In the genomic region with DNA sequence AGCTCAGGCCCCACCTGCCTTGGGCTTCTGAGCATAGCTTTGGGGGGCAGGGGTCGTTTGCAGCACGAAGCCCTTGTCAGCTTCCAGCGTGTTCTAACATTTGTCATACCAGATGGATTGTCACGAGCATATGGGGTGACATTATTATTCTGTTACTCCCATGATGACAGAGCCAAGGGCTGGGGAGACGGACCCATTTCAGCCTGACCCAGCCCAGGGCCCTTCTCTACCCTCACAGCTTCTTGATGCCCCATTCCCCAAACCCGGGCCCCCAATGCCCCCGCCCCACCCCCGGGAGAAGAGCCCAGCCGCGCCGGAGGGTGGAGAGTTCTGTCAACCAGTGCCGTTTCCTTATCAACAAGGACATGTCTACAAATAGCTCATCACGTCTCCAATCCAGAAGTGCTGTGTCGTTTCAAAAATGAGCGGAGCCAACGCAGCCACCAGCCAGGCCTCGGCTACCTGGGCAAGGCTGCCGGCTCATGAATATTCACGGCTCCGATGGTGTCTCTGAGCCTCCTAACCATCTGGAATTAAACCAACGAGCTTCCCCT, we compare ENCODE assay signal across 18 cellular contexts. TPM values are rescaled to one million over a fixed set of nuclear protein-coding genes. Genes with fewer than 3 reads are reported as not detected.
DNase-seq lines count a peak whose midpoint lies in the region; ATAC-seq and TF ChIP-seq lines count a peak whose summit lies in the region.
"Had no signal": no experiment of that assay in that cellular context is flagged by ENCODE, and none has a peak within 500 bp of the region (broad histone marks: within the 10 kb centered on the region; RNA-seq: fewer than 3 reads in every experiment).

No MANE protein-coding gene starts in this region.

- H3K79me1 ChIP-seq in H9 (ENCODE audit: insufficient read depth, low read depth, low read length, poor library complexity, severe bottlenecking): no peaks in the 10 kb centered on the region
- H3K79me1 ChIP-seq in neuronal stem cell (ENCODE audit: low read depth, low read length): peaks cover 2% of the 10 kb centered on the region

- H3T11ph ChIP-seq in H9 (ENCODE audit: low read length): no peak overlapping the region

- POLR2A ChIA-PET in RWPE1 (lab: Yijun Ruan, JAX; ENCODE audit: low non-redundant PET): interaction anchor here (0.6 kb wide), 1 partner anchor 372 kb away, joined by 4 read pairs; no protein-coding TSS in a partner anchor

- H3K27me3 Mint-ChIP-seq in H9 (ENCODE audit: low read depth): peaks cover 3% of the 10 kb centered on the region; the same call in 1 of the 2 replicates

- no peak overlapping the region for H3K56ac ChIP-seq in H9 (ENCODE audit: insufficient read length, low read depth, low read length)

- H3K27ac ChIP-seq in H9 (ENCODE audit: insufficient read length, low read depth, low read length): no peak overlapping the region
- peak overlapping the region; percentile 19 for H3K27ac ChIP-seq in cingulate gyrus (ENCODE audit: low read depth, low read length)
- no peak overlapping the region for H3K27ac ChIP-seq in neuronal stem cell (replicated peaks; ENCODE audit: low read length)
- no peak overlapping the region for H3K27ac ChIP-seq in RWPE1
- H3K27ac ChIP-seq: C4-2B, SK-N-MC had no signal

- no peak overlapping the region for H4K91ac ChIP-seq in H9 (ENCODE audit: insufficient read length, low read depth, low read length)
- no peak overlapping the region for H4K91ac ChIP-seq in neuronal stem cell (ENCODE audit: low read depth, low read length, poor library complexity)

- H2BK15ac ChIP-seq in H9 (ENCODE audit: low read depth, low read length): no peak overlapping the region
- H2BK15ac ChIP-seq in neuronal stem cell (ENCODE audit: low read length): peak overlapping the region; percentile 75

- H4K5ac ChIP-seq in H9 (ENCODE audit: insufficient read length, low read depth, low read length): no peak overlapping the region

- H2AFZ ChIP-seq in H9 (ENCODE audit: low read length) (no peak overlapping the region), neuronal stem cell (ENCODE audit: low read length) (no peak overlapping the region)

- H3K18ac ChIP-seq in H9 (ENCODE audit: insufficient read length, low read depth, low read length) (no peak overlapping the region), neuronal stem cell (ENCODE audit: low read length) (peak overlapping the region; percentile 35)

- WGBS in H9 (ENCODE audit: extremely low coverage, insufficient read length, low lambda C conversion rate): no CpG with 5 or more reads among the region's 21 CpGs
- WGBS in neuronal stem cell (ENCODE audit: extremely low coverage in 2 of 2, insufficient read length in 2 of 2, insufficient replicate concordance in 1 of 2), 2 donors: no CpG with 5 or more reads among the region's 21 CpGs

- peaks cover 2% of the 10 kb centered on the region for H4K20me1 ChIP-seq in H9 (ENCODE audit: control insufficient read depth, insufficient read depth, insufficient read length)

- DNase-seq in NCI-H524 (lab: John Stamatoyannopoulos, UW) (peak; percentile 56 to 80), NCI-H524 treated with DMSO at 0.1 percent for 48 hours (lab: John Stamatoyannopoulos, UW) (no peak), H9 (no peak), neuronal stem cell (ENCODE audit: low spot score) (no peak), RWPE1 (ENCODE audit: low spot score) (no peak)
- DNase-seq: KG1, NCI-H1048, NCI-H187 treated with DMSO at 0.1 percent for 48 hours, NCI-H69, OCI-M1 had no signal

- no peak overlapping the region for H2BK5ac ChIP-seq in H9 (ENCODE audit: insufficient read length, low read length)
- H2BK5ac ChIP-seq in neuronal stem cell (ENCODE audit: low read length): no peak overlapping the region

- H3K27ac Mint-ChIP-seq in H9: peak overlapping the region in 2 of 3 experiments; percentile 44 to 59; a peak in 1 of 7 replicates

- no peaks in the 10 kb centered on the region for H3K36me3 Mint-ChIP-seq in H9 (ENCODE audit: insufficient read depth in 1 of 3, low read depth in 3 of 3)

- H3K27me3 ChIP-seq in H9 (ENCODE audit: insufficient read depth, low read length) (no peaks in the 10 kb centered on the region), neuronal stem cell (ENCODE audit: control insufficient read depth in 3 of 3, insufficient read depth in 3 of 3, low read depth in 1 of 3, low read length in 3 of 3) (peaks cover 0 to 35% (median 3%) of the 10 kb centered on the region in 3 experiments)

- H3K4me3 ChIP-seq in neuronal stem cell (ENCODE audit: low read length in 2 of 2): no peak overlapping the region
- H3K4me3 ChIP-seq: SK-N-MC had no signal

- H3K4me1 ChIP-seq in H9 (ENCODE audit: insufficient read depth, low read length): no peaks in the 10 kb centered on the region
- peaks cover 12 to 28% of the 10 kb centered on the region in 2 donors for H3K4me1 ChIP-seq in neuronal stem cell (ENCODE audit: control insufficient read depth in 2 of 2, insufficient read depth in 1 of 2, low read depth in 1 of 2, low read length in 2 of 2)

- no peak overlapping the region; the same call in 1 of the 2 replicates for H3K14ac ChIP-seq in H9 (ENCODE audit: insufficient read depth, low read length)
- no peak overlapping the region for H3K14ac ChIP-seq in neuronal stem cell (ENCODE audit: low read length)

- CTCF ChIA-PET in RWPE1 (lab: Yijun Ruan, JAX): interaction anchor here (0.6 to 2.0 kb wide), 4 partner anchors 11 to 147 kb away, joined by 3 to 8 read pairs (median 4); no protein-coding TSS in a partner anchor

- H3K4me1 Mint-ChIP-seq in H9: peaks cover 9 to 15% of the 10 kb centered on the region in 2 experiments

- ATAC-seq in GM21447 (IDR thresholded peaks at IDR 0.05; ENCODE audit: unreplicated experiment) (no peak), HG03139 (IDR thresholded peaks at IDR 0.05; ENCODE audit: unreplicated experiment) (no peak)
- ATAC-seq: HepG2 had no signal

- no peak overlapping the region for H3K4me2 ChIP-seq in H9 (ENCODE audit: insufficient read depth, insufficient read length, low read length)
- H3K4me2 ChIP-seq in neuronal stem cell (ENCODE audit: insufficient read depth, low read length, poor library complexity, severe bottlenecking): no peak overlapping the region

- H4K8ac ChIP-seq in H9 (replicated peaks; ENCODE audit: insufficient read length, low read depth, low read length) (no peak overlapping the region), neuronal stem cell (ENCODE audit: low read depth, low read length) (no peak overlapping the region)

- no peaks in the 10 kb centered on the region for H3K36me3 ChIP-seq in neuronal stem cell (replicated peaks in 1 of 2; ENCODE audit: control insufficient read depth in 2 of 2, insufficient read depth in 2 of 2, low read length in 2 of 2)

- H2BK120ac ChIP-seq in H9 (ENCODE audit: low read depth, low read length, poor library complexity, severe bottlenecking) (no peak overlapping the region), neuronal stem cell (ENCODE audit: low read depth, low read length) (no peak overlapping the region)

- H3K23me2 ChIP-seq in H9 (ENCODE audit: insufficient read length, low read depth, low read length, poor library complexity, severe bottlenecking): no peaks in the 10 kb centered on the region

- H3K9ac ChIP-seq in H9 (ENCODE audit: extremely low read depth, insufficient read length, low read length): no peak overlapping the region
- no peak overlapping the region for H3K9ac ChIP-seq in neuronal stem cell (ENCODE audit: low read depth, low read length, poor library complexity)

- H3K23ac ChIP-seq in H9 (ENCODE audit: insufficient read length, low read depth, low read length) (no peak overlapping the region), neuronal stem cell (ENCODE audit: low read depth, low read length, poor library complexity) (peak overlapping the region; percentile 85)

- H2AK5ac ChIP-seq in H9 (ENCODE audit: insufficient read length, low read length): no peak overlapping the region
- H2AK5ac ChIP-seq in neuronal stem cell (ENCODE audit: low read depth, low read length): peak overlapping the region; percentile 63

- no peaks in the 10 kb centered on the region for H3K79me2 ChIP-seq in H9 (ENCODE audit: insufficient read depth, low read length)

- H2BK20ac ChIP-seq in H9 (ENCODE audit: low read depth, low read length, poor library complexity, severe bottlenecking): no peak overlapping the region

- no peak overlapping the region; a peak in 1 of 5 replicates for H3K4me3 Mint-ChIP-seq in H9

- H3K9me3 Mint-ChIP-seq in H9: no peaks in the 10 kb centered on the region

- H2BK12ac ChIP-seq in H9 (ENCODE audit: insufficient read length, low read depth, low read length) (no peak overlapping the region), neuronal stem cell (ENCODE audit: low read length) (no peak overlapping the region)

- H3K4ac ChIP-seq in H9 (ENCODE audit: low read depth, low read length): no peak overlapping the region
- H3K4ac ChIP-seq in neuronal stem cell (ENCODE audit: low read length): no peak overlapping the region

- TF ChIP-seq CTCF in H9 (conservative IDR thresholded peaks at IDR 0.05) (no peak), RWPE1 (conservative IDR thresholded peaks at IDR 0.05; ENCODE audit: low read depth) (no peak)

- H3K9me3 ChIP-seq in H9 (ENCODE audit: control insufficient read depth, low read depth, low read length) (no peaks in the 10 kb centered on the region), neuronal stem cell (replicated peaks in 1 of 2; ENCODE audit: control insufficient read depth in 2 of 2, insufficient read depth in 1 of 2, low read depth in 1 of 2, low read length in 2 of 2) (no peaks in the 10 kb centered on the region)

RNA-seq across cellular contexts. Expression of a gene that starts 9.6 kb away (rescaled TPM):
- 1.1 and 2.5 TPM in 2 replicates for total RNA-seq in H9 (2021)
- 0.29 TPM for polyA plus RNA-seq in neuronal stem cell (2013, experiment 1 of 2)
- polyA plus RNA-seq in neuronal stem cell (2013, experiment 2 of 2): 0.19 TPM
- total RNA-seq: Daoy, HepG2, MCF 10A had no signal
- polyA plus RNA-seq: HepG2 had no signal

Comparison
In these comparisons a context has a peak if more than half of its experiments do, and no peak if none do; other contexts are left out.
1. DNase-seq: peak in NCI-H524 (2 of 2); none in NCI-H524 treated with DMSO at 0.1 percent for 48 hours (single experiment), H9 (single experiment), neuronal stem cell (single experiment) and RWPE1 (single experiment).